8 cellular contexts compared by ENCODE assay signal in genomic region chr5:171387970-171388815, GRCh38. TPM values are rescaled to one million over a fixed set of nuclear protein-coding genes. Genes with fewer than 3 reads are reported as not detected.
DNase-seq lines count a peak whose midpoint lies in the region; ATAC-seq and TF ChIP-seq lines count a peak whose summit lies in the region.

No MANE protein-coding gene starts in this region.

- H3K36me3 Mint-ChIP-seq in osteocyte (ENCODE audit: unreplicated experiment) = peaks cover 20% of the 10 kb centered on the region

- H3K9me3 ChIP-seq in SK-N-MC (ENCODE audit: low read depth, low read length) (no peaks in the 10 kb centered on the region), thoracic aorta (no peaks in the 10 kb centered on the region)

- H3K27ac ChIP-seq in SK-N-MC (peak overlapping the region; percentile 91), thoracic aorta (peak overlapping the region; percentile 80 to 81)

- H3K27ac Mint-ChIP-seq in osteocyte (ENCODE audit: unreplicated experiment) = peak overlapping the region; percentile 99

- peaks cover 25% of the 10 kb centered on the region in 2 donors for H3K4me1 ChIP-seq in thoracic aorta (ENCODE audit: control insufficient read depth in 1 of 2, low read depth in 2 of 2)

- H3K36me3 ChIP-seq in SK-N-MC (ENCODE audit: insufficient read depth, low read length) (peaks cover 50% of the 10 kb centered on the region), thoracic aorta (peaks cover 17% of the 10 kb centered on the region)

- DNase-seq in DMS53 treated with DMSO at 0.1 percent for 48 hours (lab: John Stamatoyannopoulos, UW; ENCODE audit: unreplicated experiment) = peak; percentile 32
- DNase-seq in HuH-7.5 (ENCODE audit: low spot score) = peak; percentile 50
- no peak for DNase-seq in SK-N-MC (ENCODE audit: low read depth, low spot score)
- peak; percentile 85 for DNase-seq in activated naive CD4-positive, alpha-beta T cell treated with anti-CD3 and anti-CD28 coated beads, Interleukin-2, amount 50 U/mL, for 16 hours
- peak; percentile 86 for DNase-seq in glomerular visceral epithelial cell (ENCODE audit: extremely low spot score)
- peak; percentile 90 for DNase-seq in osteocyte (ENCODE audit: extremely low spot score, unreplicated experiment)
- peak; percentile 9 for DNase-seq in thoracic aorta (ENCODE audit: low spot score)

- H3K4me1 Mint-ChIP-seq in osteocyte (ENCODE audit: unreplicated experiment) = peaks cover 40% of the 10 kb centered on the region

- TF ChIP-seq CTCF in osteocyte (IDR thresholded peaks at IDR 0.05) (no peak), thoracic aorta (IDR thresholded peaks at IDR 0.05) (no peak)

- H3K4me3 Mint-ChIP-seq in osteocyte (ENCODE audit: unreplicated experiment) = peak overlapping the region; percentile 98

- H3K9me3 Mint-ChIP-seq in osteocyte (ENCODE audit: unreplicated experiment) = no peaks in the 10 kb centered on the region

- H3K4me3 ChIP-seq in SK-N-MC (peak overlapping the region; percentile 81), thoracic aorta (peak overlapping the region; percentile 86)

- peak overlapping the region; percentile 99 for H3K9ac ChIP-seq in SK-N-MC (ENCODE audit: insufficient read length)

- peaks cover 1% of the 10 kb centered on the region for H3K27me3 Mint-ChIP-seq in osteocyte (ENCODE audit: unreplicated experiment)

- peak; percentile 31 for ATAC-seq in GM21423 (IDR thresholded peaks at IDR 0.05; ENCODE audit: unreplicated experiment)
- ATAC-seq in thoracic aorta (ENCODE audit: insufficient number of reproducible peaks, low FRiP score, low read depth) = peak; percentile 37

- no peaks in the 10 kb centered on the region for H3K27me3 ChIP-seq in thoracic aorta (replicated peaks; ENCODE audit: insufficient read depth)

RNA-seq across cellular contexts. Expression of gene NPM1, which starts 0.5 kb away (rescaled TPM):
- 1,157 and 1,175 TPM in 2 replicates for total RNA-seq in osteocyte
- total RNA-seq in thoracic aorta = 1,000 to 10,000 TPM in 1 of 2 donors, 100 to 1,000 TPM in 1; 453 to 1,895 TPM

RNA-seq across cellular contexts. Expression of gene FGF18, which starts 31.3 kb away (rescaled TPM):
- 5.9 and 6.0 TPM in 2 replicates for total RNA-seq in osteocyte
- total RNA-seq in thoracic aorta = 1 to 10 TPM in 1 of 2 donors, under 1 TPM in 1; 0.81 to 1.6 TPM
